Comparison of ENCODE assay signal across 1 cellular context in genomic region chr10:104274762-104275721, GRCh38.
A peak's percentile ranks its signal among the peaks of the same experiment; 100 is the strongest.
TF ChIP-seq lines count a peak whose summit lies in the region.

No MANE protein-coding gene starts in this region.

TF ChIP-seq in HepG2, 621 proteins besides CTCF, POLR2A, EP300 and RAD21 (continued from another document and continues in another):
- TF ChIP-seq, protein P1, sequence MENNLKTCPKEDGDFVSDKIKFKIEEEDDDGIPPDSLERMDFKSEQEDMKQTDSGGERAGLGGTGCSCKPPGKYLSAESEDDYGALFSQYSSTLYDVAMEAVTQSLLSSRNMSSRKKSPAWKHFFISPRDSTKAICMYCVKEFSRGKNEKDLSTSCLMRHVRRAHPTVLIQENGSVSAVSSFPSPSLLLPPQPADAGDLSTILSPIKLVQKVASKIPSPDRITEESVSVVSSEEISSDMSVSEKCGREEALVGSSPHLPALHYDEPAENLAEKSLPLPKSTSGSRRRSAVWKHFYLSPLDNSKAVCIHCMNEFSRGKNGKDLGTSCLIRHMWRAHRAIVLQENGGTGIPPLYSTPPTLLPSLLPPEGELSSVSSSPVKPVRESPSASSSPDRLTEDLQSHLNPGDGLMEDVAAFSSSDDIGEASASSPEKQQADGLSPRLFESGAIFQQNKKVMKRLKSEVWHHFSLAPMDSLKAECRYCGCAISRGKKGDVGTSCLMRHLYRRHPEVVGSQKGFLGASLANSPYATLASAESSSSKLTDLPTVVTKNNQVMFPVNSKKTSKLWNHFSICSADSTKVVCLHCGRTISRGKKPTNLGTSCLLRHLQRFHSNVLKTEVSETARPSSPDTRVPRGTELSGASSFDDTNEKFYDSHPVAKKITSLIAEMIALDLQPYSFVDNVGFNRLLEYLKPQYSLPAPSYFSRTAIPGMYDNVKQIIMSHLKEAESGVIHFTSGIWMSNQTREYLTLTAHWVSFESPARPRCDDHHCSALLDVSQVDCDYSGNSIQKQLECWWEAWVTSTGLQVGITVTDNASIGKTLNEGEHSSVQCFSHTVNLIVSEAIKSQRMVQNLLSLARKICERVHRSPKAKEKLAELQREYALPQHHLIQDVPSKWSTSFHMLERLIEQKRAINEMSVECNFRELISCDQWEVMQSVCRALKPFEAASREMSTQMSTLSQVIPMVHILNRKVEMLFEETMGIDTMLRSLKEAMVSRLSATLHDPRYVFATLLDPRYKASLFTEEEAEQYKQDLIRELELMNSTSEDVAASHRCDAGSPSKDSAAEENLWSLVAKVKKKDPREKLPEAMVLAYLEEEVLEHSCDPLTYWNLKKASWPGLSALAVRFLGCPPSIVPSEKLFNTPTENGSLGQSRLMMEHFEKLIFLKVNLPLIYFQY (CRISPR knock-in tag; IDR thresholded peaks at IDR 0.05; ENCODE audit: borderline replicate concordance) = no peak
- TF ChIP-seq ELF1 (CRISPR knock-in tag; IDR thresholded peaks at IDR 0.05) (no peak), ZZZ3 (CRISPR knock-in tag; IDR thresholded peaks at IDR 0.05; ENCODE audit: borderline replicate concordance) (no peak), TOE1 (CRISPR knock-in tag; IDR thresholded peaks at IDR 0.05) (no peak), HOXD1 (CRISPR knock-in tag; IDR thresholded peaks at IDR 0.05) (no peak), ZSCAN30 (CRISPR knock-in tag; IDR thresholded peaks at IDR 0.05) (no peak), PAXIP1 (CRISPR knock-in tag; conservative IDR thresholded peaks at IDR 0.05) (peak; percentile 30; the same call in 1 of the 2 replicates), ZNF414 (CRISPR knock-in tag; IDR thresholded peaks at IDR 0.05) (no peak), ZNF549 (CRISPR knock-in tag; IDR thresholded peaks at IDR 0.05) (no peak), ZFYVE20 (CRISPR knock-in tag; IDR thresholded peaks at IDR 0.05; ENCODE audit: borderline replicate concordance, low read depth) (no peak), CENPX (CRISPR knock-in tag; IDR thresholded peaks at IDR 0.05) (no peak), DR1 (CRISPR knock-in tag; IDR thresholded peaks at IDR 0.05) (no peak), GTF3A (CRISPR knock-in tag; conservative IDR thresholded peaks at IDR 0.05) (no peak), NFIB (CRISPR knock-in tag; IDR thresholded peaks at IDR 0.05; ENCODE audit: borderline replicate concordance) (no peak), ZNF83 (CRISPR knock-in tag; IDR thresholded peaks at IDR 0.05; ENCODE audit: borderline replicate concordance) (no peak), ZNF644 (CRISPR knock-in tag; IDR thresholded peaks at IDR 0.05; ENCODE audit: low read depth) (no peak), IKZF4 (CRISPR knock-in tag; IDR thresholded peaks at IDR 0.05; ENCODE audit: borderline replicate concordance, low read depth, not compliant biosample characterization) (no peak), ZNF451 (CRISPR knock-in tag; IDR thresholded peaks at IDR 0.05) (no peak), ZBTB8A (CRISPR knock-in tag; IDR thresholded peaks at IDR 0.05; ENCODE audit: borderline replicate concordance, low read depth) (no peak), NR2C2 (CRISPR knock-in tag; IDR thresholded peaks at IDR 0.05; ENCODE audit: borderline replicate concordance) (no peak), ZNF75D (CRISPR knock-in tag; IDR thresholded peaks at IDR 0.05; ENCODE audit: borderline replicate concordance) (no peak), HNF1A (IDR thresholded peaks at IDR 0.05; ENCODE audit: low read depth) (no peak), HNF1A (CRISPR knock-in tag; IDR thresholded peaks at IDR 0.05; ENCODE audit: borderline replicate concordance) (no peak), ZNF207 (IDR thresholded peaks at IDR 0.05; ENCODE audit: borderline replicate concordance) (no peak)
- TF ChIP-seq, protein P2, sequence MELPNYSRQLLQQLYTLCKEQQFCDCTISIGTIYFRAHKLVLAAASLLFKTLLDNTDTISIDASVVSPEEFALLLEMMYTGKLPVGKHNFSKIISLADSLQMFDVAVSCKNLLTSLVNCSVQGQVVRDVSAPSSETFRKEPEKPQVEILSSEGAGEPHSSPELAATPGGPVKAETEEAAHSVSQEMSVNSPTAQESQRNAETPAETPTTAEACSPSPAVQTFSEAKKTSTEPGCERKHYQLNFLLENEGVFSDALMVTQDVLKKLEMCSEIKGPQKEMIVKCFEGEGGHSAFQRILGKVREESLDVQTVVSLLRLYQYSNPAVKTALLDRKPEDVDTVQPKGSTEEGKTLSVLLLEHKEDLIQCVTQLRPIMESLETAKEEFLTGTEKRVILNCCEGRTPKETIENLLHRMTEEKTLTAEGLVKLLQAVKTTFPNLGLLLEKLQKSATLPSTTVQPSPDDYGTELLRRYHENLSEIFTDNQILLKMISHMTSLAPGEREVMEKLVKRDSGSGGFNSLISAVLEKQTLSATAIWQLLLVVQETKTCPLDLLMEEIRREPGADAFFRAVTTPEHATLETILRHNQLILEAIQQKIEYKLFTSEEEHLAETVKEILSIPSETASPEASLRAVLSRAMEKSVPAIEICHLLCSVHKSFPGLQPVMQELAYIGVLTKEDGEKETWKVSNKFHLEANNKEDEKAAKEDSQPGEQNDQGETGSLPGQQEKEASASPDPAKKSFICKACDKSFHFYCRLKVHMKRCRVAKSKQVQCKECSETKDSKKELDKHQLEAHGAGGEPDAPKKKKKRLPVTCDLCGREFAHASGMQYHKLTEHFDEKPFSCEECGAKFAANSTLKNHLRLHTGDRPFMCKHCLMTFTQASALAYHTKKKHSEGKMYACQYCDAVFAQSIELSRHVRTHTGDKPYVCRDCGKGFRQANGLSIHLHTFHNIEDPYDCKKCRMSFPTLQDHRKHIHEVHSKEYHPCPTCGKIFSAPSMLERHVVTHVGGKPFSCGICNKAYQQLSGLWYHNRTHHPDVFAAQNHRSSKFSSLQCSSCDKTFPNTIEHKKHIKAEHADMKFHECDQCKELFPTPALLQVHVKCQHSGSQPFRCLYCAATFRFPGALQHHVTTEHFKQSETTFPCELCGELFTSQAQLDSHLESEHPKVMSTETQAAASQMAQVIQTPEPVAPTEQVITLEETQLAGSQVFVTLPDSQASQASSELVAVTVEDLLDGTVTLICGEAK (IDR thresholded peaks at IDR 0.05) = no peak
- TF ChIP-seq, protein P2 (CRISPR knock-in tag; IDR thresholded peaks at IDR 0.05) = no peak
